Comparison of ENCODE assay signal across 1 cellular context in genomic region chr11:113505541-113506375, GRCh38.
A peak's percentile ranks its signal among the peaks of the same experiment; 100 is the strongest.
TF ChIP-seq lines count a peak whose summit lies in the region.

No MANE protein-coding gene starts in this region.

TF ChIP-seq in HepG2, 621 proteins besides CTCF, POLR2A, EP300 and RAD21 (continued from another document):
- TF ChIP-seq GATAD2A (CRISPR knock-in tag; IDR thresholded peaks at IDR 0.05): no peak
- no peak for TF ChIP-seq ZNF589 (CRISPR knock-in tag; conservative IDR thresholded peaks at IDR 0.05)
- TF ChIP-seq SETDB1 (CRISPR knock-in tag; IDR thresholded peaks at IDR 0.05; ENCODE audit: borderline replicate concordance): no peak
- no peak for TF ChIP-seq ZNF773 (CRISPR knock-in tag; IDR thresholded peaks at IDR 0.05; ENCODE audit: borderline replicate concordance)
- peak; percentile 79 for TF ChIP-seq CEBPB (IDR thresholded peaks at IDR 0.05; ENCODE audit: borderline replicate concordance, low read depth, low read length)
- no peak for TF ChIP-seq TERF1 (CRISPR knock-in tag; IDR thresholded peaks at IDR 0.05)
- TF ChIP-seq ADNP (CRISPR knock-in tag; IDR thresholded peaks at IDR 0.05): no peak
- TF ChIP-seq KDM6A (CRISPR knock-in tag; IDR thresholded peaks at IDR 0.05; ENCODE audit: low read depth): no peak
- no peak for TF ChIP-seq NFIB (CRISPR knock-in tag; IDR thresholded peaks at IDR 0.05; ENCODE audit: borderline replicate concordance)
- TF ChIP-seq CENPX (CRISPR knock-in tag; IDR thresholded peaks at IDR 0.05): no peak
- no peak for TF ChIP-seq ZNF432 (CRISPR knock-in tag; IDR thresholded peaks at IDR 0.05; ENCODE audit: borderline replicate concordance)
- TF ChIP-seq ZBTB42 (CRISPR knock-in tag; IDR thresholded peaks at IDR 0.05): no peak
- TF ChIP-seq ZNF549 (CRISPR knock-in tag; IDR thresholded peaks at IDR 0.05): no peak
- no peak for TF ChIP-seq SALL1 (CRISPR knock-in tag; IDR thresholded peaks at IDR 0.05)
- no peak for TF ChIP-seq MLLT10 (CRISPR knock-in tag; IDR thresholded peaks at IDR 0.05)
- no peak for TF ChIP-seq FOXC1 (CRISPR knock-in tag; IDR thresholded peaks at IDR 0.05; ENCODE audit: borderline replicate concordance)
- no peak for TF ChIP-seq CHD2 (IDR thresholded peaks at IDR 0.05; ENCODE audit: low read depth, low read length)
- no peak for TF ChIP-seq MTF1 (CRISPR knock-in tag; IDR thresholded peaks at IDR 0.05)
- no peak for TF ChIP-seq NFYB (CRISPR knock-in tag; IDR thresholded peaks at IDR 0.05)
- TF ChIP-seq PAF1 (CRISPR knock-in tag; IDR thresholded peaks at IDR 0.05): no peak
- TF ChIP-seq SOX5 (CRISPR knock-in tag; IDR thresholded peaks at IDR 0.05; ENCODE audit: borderline replicate concordance): peak; percentile 69; the same call in 1 of the 2 replicates
- TF ChIP-seq SOX6 (IDR thresholded peaks at IDR 0.05): no peak
- peak; percentile 49; the same call in 1 of the 2 replicates for TF ChIP-seq SOX6 (CRISPR knock-in tag; IDR thresholded peaks at IDR 0.05)
- TF ChIP-seq SKI (IDR thresholded peaks at IDR 0.05; ENCODE audit: partially characterized antibody): no peak
- no peak for TF ChIP-seq HES4 (CRISPR knock-in tag; IDR thresholded peaks at IDR 0.05; ENCODE audit: borderline replicate concordance)
- peak; percentile 66 for TF ChIP-seq SOX13 (IDR thresholded peaks at IDR 0.05)
- TF ChIP-seq SOX13 (CRISPR knock-in tag; conservative IDR thresholded peaks at IDR 0.05 in 1 of 2, IDR thresholded peaks at IDR 0.05 in 1 of 2): peak in 1 of 2 experiments; percentile 81; a peak in 2 of 4 replicates
